1 cellular context compared by ENCODE assay signal in genomic region chr3:50245251-50245745, GRCh38.
TF ChIP-seq lines count a peak whose summit lies in the region.

No MANE protein-coding gene starts in this region.

TF ChIP-seq in HepG2, 621 proteins besides CTCF, POLR2A, EP300 and RAD21:
- TF ChIP-seq ZNF605 (CRISPR knock-in tag; IDR thresholded peaks at IDR 0.05) (no peak), CERS6 (CRISPR knock-in tag; IDR thresholded peaks at IDR 0.05) (no peak), YEATS4 (CRISPR knock-in tag; IDR thresholded peaks at IDR 0.05; ENCODE audit: borderline replicate concordance) (no peak), PRMT3 (CRISPR knock-in tag; IDR thresholded peaks at IDR 0.05; ENCODE audit: borderline replicate concordance, low read depth) (no peak), ZNF782 (CRISPR knock-in tag; IDR thresholded peaks at IDR 0.05; ENCODE audit: borderline replicate concordance) (no peak), YEATS2 (CRISPR knock-in tag; IDR thresholded peaks at IDR 0.05; ENCODE audit: borderline replicate concordance) (no peak), ZNF678 (CRISPR knock-in tag; IDR thresholded peaks at IDR 0.05) (no peak), SRF (IDR thresholded peaks at IDR 0.05; ENCODE audit: low read depth, low read length) (no peak), ZNF549 (CRISPR knock-in tag; IDR thresholded peaks at IDR 0.05) (no peak), U2AF2 (IDR thresholded peaks at IDR 0.05; ENCODE audit: low read depth, low read length) (no peak), MBNL3 (CRISPR knock-in tag; conservative IDR thresholded peaks at IDR 0.05) (no peak), GATAD2A (CRISPR knock-in tag; IDR thresholded peaks at IDR 0.05) (no peak), ZNF367 (CRISPR knock-in tag; IDR thresholded peaks at IDR 0.05; ENCODE audit: borderline replicate concordance) (no peak), MTF2 (CRISPR knock-in tag; IDR thresholded peaks at IDR 0.05; ENCODE audit: borderline replicate concordance) (no peak), ZFP37 (CRISPR knock-in tag; IDR thresholded peaks at IDR 0.05; ENCODE audit: borderline replicate concordance) (no peak), PHF5A (CRISPR knock-in tag; IDR thresholded peaks at IDR 0.05; ENCODE audit: low read depth, unreplicated experiment) (no peak)
- TF ChIP-seq, protein P1, sequence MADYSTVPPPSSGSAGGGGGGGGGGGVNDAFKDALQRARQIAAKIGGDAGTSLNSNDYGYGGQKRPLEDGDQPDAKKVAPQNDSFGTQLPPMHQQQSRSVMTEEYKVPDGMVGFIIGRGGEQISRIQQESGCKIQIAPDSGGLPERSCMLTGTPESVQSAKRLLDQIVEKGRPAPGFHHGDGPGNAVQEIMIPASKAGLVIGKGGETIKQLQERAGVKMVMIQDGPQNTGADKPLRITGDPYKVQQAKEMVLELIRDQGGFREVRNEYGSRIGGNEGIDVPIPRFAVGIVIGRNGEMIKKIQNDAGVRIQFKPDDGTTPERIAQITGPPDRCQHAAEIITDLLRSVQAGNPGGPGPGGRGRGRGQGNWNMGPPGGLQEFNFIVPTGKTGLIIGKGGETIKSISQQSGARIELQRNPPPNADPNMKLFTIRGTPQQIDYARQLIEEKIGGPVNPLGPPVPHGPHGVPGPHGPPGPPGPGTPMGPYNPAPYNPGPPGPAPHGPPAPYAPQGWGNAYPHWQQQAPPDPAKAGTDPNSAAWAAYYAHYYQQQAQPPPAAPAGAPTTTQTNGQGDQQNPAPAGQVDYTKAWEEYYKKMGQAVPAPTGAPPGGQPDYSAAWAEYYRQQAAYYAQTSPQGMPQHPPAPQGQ (CRISPR knock-in tag; IDR thresholded peaks at IDR 0.05; ENCODE audit: borderline replicate concordance): no peak
- TF ChIP-seq, protein P2, sequence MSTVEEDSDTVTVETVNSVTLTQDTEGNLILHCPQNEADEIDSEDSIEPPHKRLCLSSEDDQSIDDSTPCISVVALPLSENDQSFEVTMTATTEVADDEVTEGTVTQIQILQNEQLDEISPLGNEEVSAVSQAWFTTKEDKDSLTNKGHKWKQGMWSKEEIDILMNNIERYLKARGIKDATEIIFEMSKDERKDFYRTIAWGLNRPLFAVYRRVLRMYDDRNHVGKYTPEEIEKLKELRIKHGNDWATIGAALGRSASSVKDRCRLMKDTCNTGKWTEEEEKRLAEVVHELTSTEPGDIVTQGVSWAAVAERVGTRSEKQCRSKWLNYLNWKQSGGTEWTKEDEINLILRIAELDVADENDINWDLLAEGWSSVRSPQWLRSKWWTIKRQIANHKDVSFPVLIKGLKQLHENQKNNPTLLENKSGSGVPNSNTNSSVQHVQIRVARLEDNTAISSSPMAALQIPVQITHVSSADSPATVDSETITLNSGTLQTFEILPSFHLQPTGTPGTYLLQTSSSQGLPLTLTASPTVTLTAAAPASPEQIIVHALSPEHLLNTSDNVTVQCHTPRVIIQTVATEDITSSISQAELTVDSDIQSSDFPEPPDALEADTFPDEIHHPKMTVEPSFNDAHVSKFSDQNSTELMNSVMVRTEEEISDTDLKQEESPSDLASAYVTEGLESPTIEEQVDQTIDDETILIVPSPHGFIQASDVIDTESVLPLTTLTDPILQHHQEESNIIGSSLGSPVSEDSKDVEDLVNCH (CRISPR knock-in tag; IDR thresholded peaks at IDR 0.05): no peak
